12 cellular contexts compared by ENCODE assay signal in the genomic region with DNA sequence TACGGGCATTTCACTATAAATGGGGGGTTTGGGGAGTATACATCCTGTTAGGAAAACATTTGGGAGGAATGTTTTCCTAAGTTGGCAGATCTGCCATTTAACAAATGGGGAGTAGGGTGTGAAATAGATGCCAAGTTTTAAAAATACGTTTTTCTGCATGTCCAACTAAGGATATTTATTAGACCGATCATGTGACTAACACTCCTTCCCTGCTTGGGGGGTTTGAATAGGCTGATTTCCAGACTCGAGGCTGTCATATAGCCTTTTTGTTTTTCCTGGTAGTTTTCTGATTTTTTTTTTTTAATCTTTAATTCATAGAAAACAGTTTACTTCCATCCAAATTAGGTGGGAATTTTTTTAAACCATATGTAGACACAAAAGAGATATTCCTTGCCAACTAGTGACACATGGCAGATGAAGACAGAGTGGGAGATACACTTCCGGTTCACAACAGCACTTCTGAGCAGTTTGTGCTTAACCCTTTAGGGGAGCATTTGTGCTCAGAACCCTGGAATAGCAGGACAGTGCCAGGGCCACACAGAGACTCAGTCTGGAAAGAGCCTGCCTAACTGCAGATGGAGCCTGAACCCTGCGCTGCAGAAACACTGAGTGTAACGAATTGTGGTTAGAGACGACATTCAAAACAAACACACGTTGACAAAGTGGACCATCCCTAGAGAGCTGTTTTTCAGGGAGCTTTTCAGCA. TPM values are rescaled to one million over a fixed set of nuclear protein-coding genes. Genes with fewer than 3 reads are reported as not detected.
DNase-seq lines count a peak whose midpoint lies in the region; ATAC-seq and TF ChIP-seq lines count a peak whose summit lies in the region.
"Had no signal": no experiment of that assay in that cellular context is flagged by ENCODE, and none has a peak within 500 bp of the region (broad histone marks: within the 10 kb centered on the region; RNA-seq: fewer than 3 reads in every experiment).

No MANE protein-coding gene starts in this region.

- H3K4me3 ChIP-seq in mammary epithelial cell (replicated peaks in 1 of 3; ENCODE audit: insufficient read depth in 1 of 3, low read depth in 2 of 3, low read length in 3 of 3) (no peak overlapping the region), foreskin fibroblast (ENCODE audit: low read depth in 1 of 2, low read length in 2 of 2) (no peak overlapping the region), thyroid gland (replicated peaks in 1 of 3) (no peak overlapping the region)
- H3K4me3 ChIP-seq: esophagus muscularis mucosa, lung had no signal

- H3K36me3 Mint-ChIP-seq in MCF 10A (ENCODE audit: insufficient read depth, unreplicated experiment) = peaks cover 3% of the 10 kb centered on the region

- H2AFZ ChIP-seq in mammary epithelial cell (ENCODE audit: low read depth, low read length) = no peak overlapping the region

- no peaks in the 10 kb centered on the region for H3K27me3 Mint-ChIP-seq in MCF 10A (ENCODE audit: insufficient read depth, unreplicated experiment)
- H3K27me3 Mint-ChIP-seq: B cell had no signal

- H3K79me2 ChIP-seq in mammary epithelial cell (ENCODE audit: insufficient read depth, low read length) = peaks cover 87% of the 10 kb centered on the region

- no peaks in the 10 kb centered on the region for H3K27me3 ChIP-seq in mammary epithelial cell (ENCODE audit: insufficient read depth, low read length)
- H3K27me3 ChIP-seq in thyroid gland = no peaks in the 10 kb centered on the region
- H3K27me3 ChIP-seq: esophagus muscularis mucosa had no signal

- intact Hi-C loops in MCF 10A (cut with micrococcal nuclease) = no loop called here
- intact Hi-C loops in mammary epithelial cell (cut with micrococcal nuclease) = no loop called here
- intact Hi-C loops in thyroid gland (cut with DNase I) = no loop called here

- 49% methylated on average over 9 of the region's 9 CpGs for WGBS in mammary epithelial cell (ENCODE audit: low coverage, missing lambda C conversion rate)
- WGBS in thyroid gland, 2 donors = 23 to 28% methylated on average over 9 of the region's 9 CpGs

- no peak for TF ChIP-seq POLR2A in thyroid gland (IDR thresholded peaks at IDR 0.05)

- no peaks in the 10 kb centered on the region for H4K20me1 ChIP-seq in mammary epithelial cell (ENCODE audit: insufficient read depth, low read length)

- no peak overlapping the region for H3K27ac ChIP-seq in mammary epithelial cell (ENCODE audit: insufficient read depth, low read depth, low read length)
- peak overlapping the region; percentile 64 for H3K27ac ChIP-seq in RWPE1
- peak overlapping the region; percentile 12 to 43 (median 30) for H3K27ac ChIP-seq in thyroid gland

- H3K4me3 Mint-ChIP-seq in MCF 10A (ENCODE audit: unreplicated experiment) = no peak overlapping the region
- H3K4me3 Mint-ChIP-seq: B cell had no signal

- peak overlapping the region; percentile 5 for H3K27ac Mint-ChIP-seq in MCF 10A (ENCODE audit: low read depth, unreplicated experiment)
- H3K27ac Mint-ChIP-seq: B cell had no signal

- H3K9me3 ChIP-seq in mammary epithelial cell (replicated peaks; ENCODE audit: insufficient read depth, low read length) (no peaks in the 10 kb centered on the region), thyroid gland (no peaks in the 10 kb centered on the region)
- H3K9me3 ChIP-seq: esophagus muscularis mucosa had no signal

- no peak overlapping the region for H3K9ac ChIP-seq in mammary epithelial cell (ENCODE audit: insufficient read depth, low read length)

- CTCF ChIA-PET in MCF 10A (lab: Yijun Ruan, JAX) = interaction anchor here (1.0 to 1.5 kb wide), 2 partner anchors 10 to 17 kb away, joined by 4 to 6 read pairs; no protein-coding TSS in a partner anchor
- CTCF ChIA-PET in mammary epithelial cell (lab: Charles Lee; ENCODE audit: low non-redundant PET) = no interaction called here
- CTCF ChIA-PET in RWPE1 (lab: Yijun Ruan, JAX) = no interaction called here

- no peak for TF ChIP-seq CTCF in MCF 10A (IDR thresholded peaks at IDR 0.05; ENCODE audit: unreplicated experiment)
- TF ChIP-seq CTCF in mammary epithelial cell (conservative IDR thresholded peaks at IDR 0.05 in 1 of 2, IDR thresholded peaks at IDR 0.05 in 1 of 2; ENCODE audit: extremely low read depth in 1 of 2, insufficient read depth in 1 of 2, low read depth in 1 of 2, low read length in 2 of 2) = no peak
- TF ChIP-seq CTCF in RWPE1 (conservative IDR thresholded peaks at IDR 0.05; ENCODE audit: low read depth) = no peak
- TF ChIP-seq CTCF in foreskin fibroblast (IDR thresholded peaks at IDR 0.05; ENCODE audit: low read depth, low read length) = no peak
- TF ChIP-seq CTCF in thyroid gland (IDR thresholded peaks at IDR 0.05) = no peak

- DNase-seq in MCF 10A (ENCODE audit: unreplicated experiment) = no peak
- DNase-seq in mammary epithelial cell = no peak
- no peak for DNase-seq in RWPE1 (ENCODE audit: low spot score)
- peak; percentile 35 to 64 for DNase-seq in foreskin fibroblast
- no peak for DNase-seq in thyroid gland
- no peak for DNase-seq in NCI-H187 (lab: John Stamatoyannopoulos, UW)
- DNase-seq: NCI-H2227 treated with DMSO at 0.1 percent for 48 hours had no signal

- no peaks in the 10 kb centered on the region for H3K9me3 Mint-ChIP-seq in MCF 10A (ENCODE audit: unreplicated experiment)

- in situ Hi-C loops in mammary epithelial cell (cut with MboI; ENCODE audit: low sequenced_read_pairs in 2 of 2) = no loop called here

- H3K4me2 ChIP-seq in mammary epithelial cell (ENCODE audit: insufficient read depth, low read depth, low read length) = no peak overlapping the region

- no TSS peak for BruUV-seq in MCF 10A (replicated peaks; lab: Mats Ljungman, UMichigan)
- BruUV-seq in mammary epithelial cell (replicated peaks; lab: Mats Ljungman, UMichigan) = no TSS peak

- H3K4me1 Mint-ChIP-seq in MCF 10A (ENCODE audit: insufficient read depth, unreplicated experiment) = peaks cover 21% of the 10 kb centered on the region

- no peaks in the 10 kb centered on the region for H3K36me3 ChIP-seq in mammary epithelial cell (ENCODE audit: insufficient read depth, low read length)
- no peaks in the 10 kb centered on the region for H3K36me3 ChIP-seq in thyroid gland
- H3K36me3 ChIP-seq: esophagus muscularis mucosa had no signal

- H3K4me1 ChIP-seq in mammary epithelial cell (ENCODE audit: insufficient read depth, low read length) (peaks cover 25% of the 10 kb centered on the region), thyroid gland (peaks cover 12 to 45% of the 10 kb centered on the region in 2 donors)

- ATAC-seq in esophagus mucosa = no peak
- no peak for ATAC-seq in GM19324 (IDR thresholded peaks at IDR 0.05; ENCODE audit: low FRiP score, unreplicated experiment)

- dilution Hi-C loops in mammary epithelial cell (cut with HindIII; ENCODE audit: low sequenced_read_pairs) = no loop called here

- POLR2A ChIA-PET in MCF 10A (lab: Yijun Ruan, JAX) (no interaction called here), RWPE1 (lab: Yijun Ruan, JAX; ENCODE audit: low non-redundant PET) (no interaction called here)

RNA-seq across cellular contexts. Expression of a gene that starts 5.6 kb away (rescaled TPM):
- total RNA-seq in MCF 10A (2022) (77.4 and 91.5 TPM in 2 replicates), mammary epithelial cell (100 to 1,000 TPM in 1 of 2 donors, 10 to 100 TPM in 1; 67.5 to 109 TPM), thyroid gland (10 to 100 TPM; 33.2 to 82.4 (median 51.8) TPM), esophagus mucosa (58.9 TPM)
- 49.6 TPM for polyA plus RNA-seq in mammary epithelial cell
- 14.5 TPM for polyA minus RNA-seq in mammary epithelial cell

Comparison
In these comparisons a context has a peak if more than half of its experiments do, and no peak if none do; other contexts are left out.
1. DNase-seq: peak in foreskin fibroblast (2 of 2); none in MCF 10A (single experiment), mammary epithelial cell (single experiment), RWPE1 (single experiment), thyroid gland (0 of 2) and NCI-H187 (0 of 2).